In genomic region chr21:44898011-44898493, GRCh38 we compare ENCODE assay signal across 19 cellular contexts. TPM values are rescaled to one million over a fixed set of nuclear protein-coding genes. Genes with fewer than 3 reads are reported as not detected.
DNase-seq lines count a peak whose midpoint lies in the region; ATAC-seq and TF ChIP-seq lines count a peak whose summit lies in the region.
"Had no signal": no experiment of that assay in that cellular context is flagged by ENCODE, and none has a peak within 500 bp of the region (broad histone marks: within the 10 kb centered on the region; RNA-seq: fewer than 3 reads in every experiment).

No MANE protein-coding gene starts in this region.

- CTCF ChIA-PET in CD8-positive, alpha-beta T cell (lab: Charles Lee) = interaction anchor here (0.9 to 10.0 kb wide), 8 partner anchors 10 to 239 kb away, joined by 3 to 169 read pairs (median 4); no protein-coding TSS in a partner anchor

- H3K4me3 Mint-ChIP-seq in CD8-positive, alpha-beta T cell = no peak overlapping the region
- H3K4me3 Mint-ChIP-seq in immature natural killer cell = no peak overlapping the region
- H3K4me3 Mint-ChIP-seq: GM23338 had no signal

- H3K4me3 ChIP-seq in left ventricle myocardium inferior (no peak overlapping the region), osteoblast (ENCODE audit: insufficient read depth, low read length) (no peak overlapping the region)
- H3K4me3 ChIP-seq in CD8-positive, alpha-beta T cell (ENCODE audit: low read depth, low read length) = no peak overlapping the region
- H3K4me3 ChIP-seq: GM23338 had no signal

- H3K27me3 ChIP-seq in left ventricle myocardium inferior (ENCODE audit: low read depth) = peaks cover 39% of the 10 kb centered on the region
- H3K27me3 ChIP-seq in CD8-positive, alpha-beta T cell (ENCODE audit: insufficient read depth, low read length) = no peaks in the 10 kb centered on the region
- H3K27me3 ChIP-seq in osteoblast (ENCODE audit: insufficient read depth, low read length) = peaks cover 7% of the 10 kb centered on the region

- no peak for TF ChIP-seq CTCF in left ventricle myocardium inferior (IDR thresholded peaks at IDR 0.05; ENCODE audit: borderline replicate concordance)
- TF ChIP-seq CTCF in CD8-positive, alpha-beta T cell (IDR thresholded peaks at IDR 0.05) = no peak
- no peak for TF ChIP-seq CTCF in osteoblast (IDR thresholded peaks at IDR 0.05; ENCODE audit: extremely low read depth, low read depth, low read length)

- peaks cover 16% of the 10 kb centered on the region for H3K4me1 Mint-ChIP-seq in CD8-positive, alpha-beta T cell (ENCODE audit: low read depth)
- peaks cover 24 to 38% of the 10 kb centered on the region in 2 donors for H3K4me1 Mint-ChIP-seq in immature natural killer cell

- no peaks in the 10 kb centered on the region for H3K4me1 ChIP-seq in left ventricle myocardium inferior
- peaks cover 8% of the 10 kb centered on the region for H3K4me1 ChIP-seq in CD8-positive, alpha-beta T cell (ENCODE audit: insufficient read depth, low read length)
- no peaks in the 10 kb centered on the region for H3K4me1 ChIP-seq in osteoblast (ENCODE audit: insufficient read depth, low read length)

- peaks cover 76% of the 10 kb centered on the region for H3K36me3 Mint-ChIP-seq in CD8-positive, alpha-beta T cell
- H3K36me3 Mint-ChIP-seq in immature natural killer cell = peaks cover 17 to 40% (median 20%) of the 10 kb centered on the region in 3 donors

- no peaks in the 10 kb centered on the region for H3K27me3 Mint-ChIP-seq in CD8-positive, alpha-beta T cell (ENCODE audit: low read depth)
- H3K27me3 Mint-ChIP-seq in immature natural killer cell (ENCODE audit: low read depth in 3 of 3) = peaks cover 7 to 14% (median 13%) of the 10 kb centered on the region in 3 donors
- H3K27me3 Mint-ChIP-seq: CD8-positive, alpha-beta memory T cell had no signal

- ATAC-seq in Right ventricle myocardium inferior = no peak
- ATAC-seq in CD8-positive, alpha-beta T cell = no peak
- ATAC-seq in HG03457 (IDR thresholded peaks at IDR 0.05; ENCODE audit: unreplicated experiment) = no peak
- ATAC-seq in GM21381 (IDR thresholded peaks at IDR 0.05; ENCODE audit: unreplicated experiment) = no peak
- ATAC-seq: PC-3 had no signal

- H4K20me1 ChIP-seq in osteoblast (ENCODE audit: insufficient read depth, low read length) = no peaks in the 10 kb centered on the region

- DNase-seq in Right ventricle myocardium inferior (ENCODE audit: missing footprints) = peak; percentile 65
- DNase-seq in left ventricle myocardium inferior = no peak
- no peak for DNase-seq in CD8-positive, alpha-beta T cell
- no peak for DNase-seq in immature natural killer cell
- peak; percentile 79 for DNase-seq in osteoblast (ENCODE audit: insufficient read length, low spot score, missing footprints)
- DNase-seq in SHP77 treated with DMSO at 0.1 percent for 48 hours (lab: John Stamatoyannopoulos, UW) = no peak
- DNase-seq: DMS79, NCI-H1048, NCI-H1436 treated with DMSO at 0.1 percent for 48 hours, NCI-H2029 treated with DMSO at 0.1 percent for 48 hours, NCI-H510A, NCI-H774, PC-3 had no signal

- H3K27ac Mint-ChIP-seq in CD8-positive, alpha-beta T cell = peak overlapping the region; percentile 27
- H3K27ac Mint-ChIP-seq in immature natural killer cell = peak overlapping the region in 4 of 6 donors; percentile 23 to 64 (median 59)
- H3K27ac Mint-ChIP-seq: GM23338 had no signal

- H3K27ac ChIP-seq in left ventricle myocardium inferior (replicated peaks) (no peak overlapping the region), osteoblast (ENCODE audit: low read depth, low read length) (no peak overlapping the region)
- no peak overlapping the region for H3K27ac ChIP-seq in CD8-positive, alpha-beta T cell (ENCODE audit: low read depth, low read length)
- H3K27ac ChIP-seq: KMS-11, RWPE1 had no signal

- POLR2A ChIA-PET in CD8-positive, alpha-beta T cell (lab: Charles Lee) = interaction anchor here (0.8 to 2.9 kb wide), 9 partner anchors 8 to 97 kb away, joined by 3 to 14 read pairs (median 5); partner anchors contain the start of genes ITGB2 and UBE2G2

- intact Hi-C loops in Right ventricle myocardium inferior (cut with DNase I) (no loop called here), left ventricle myocardium inferior (cut with micrococcal nuclease) (no loop called here)
- intact Hi-C loops in CD8-positive, alpha-beta T cell (cut with DNase I, micrococcal nuclease) = no loop called here

- H2AFZ ChIP-seq in osteoblast (ENCODE audit: low read length) = no peak overlapping the region
- H2AFZ ChIP-seq: GM23338 had no signal

- no peaks in the 10 kb centered on the region for H3K9me3 Mint-ChIP-seq in CD8-positive, alpha-beta T cell
- no peaks in the 10 kb centered on the region for H3K9me3 Mint-ChIP-seq in immature natural killer cell
- H3K9me3 Mint-ChIP-seq: CD8-positive, alpha-beta memory T cell; GM23338 had no signal

- no peak overlapping the region for H3K4me2 ChIP-seq in osteoblast (ENCODE audit: insufficient read depth, low read length)
- H3K4me2 ChIP-seq: GM23338, KMS-11 had no signal

- H3K36me3 ChIP-seq in left ventricle myocardium inferior = no peaks in the 10 kb centered on the region
- peaks cover 64% of the 10 kb centered on the region for H3K36me3 ChIP-seq in CD8-positive, alpha-beta T cell (ENCODE audit: insufficient read depth, low read length)
- H3K36me3 ChIP-seq in osteoblast (ENCODE audit: insufficient read depth, low read length) = no peaks in the 10 kb centered on the region

- H3K79me2 ChIP-seq in osteoblast (ENCODE audit: insufficient read depth, low read length) = no peaks in the 10 kb centered on the region

- H3K9me3 ChIP-seq in left ventricle myocardium inferior (replicated peaks) (no peaks in the 10 kb centered on the region), osteoblast (ENCODE audit: low read depth, low read length) (no peaks in the 10 kb centered on the region)
- no peaks in the 10 kb centered on the region for H3K9me3 ChIP-seq in CD8-positive, alpha-beta T cell (ENCODE audit: low read length)

RNA-seq across cellular contexts. Expression of gene ITGB2, which starts 22.6 kb away (rescaled TPM):
- total RNA-seq in Right ventricle myocardium inferior (36.7 TPM), left ventricle myocardium inferior (18.6 TPM), osteoblast (13.3 and 15.2 TPM in 2 replicates)
- 100 to 1,000 TPM; 234 to 245 TPM for total RNA-seq in CD8-positive, alpha-beta T cell
- 1,000 to 10,000 TPM; 1,416 to 2,161 (median 1,452) TPM for polyA plus RNA-seq in immature natural killer cell

RNA-seq across cellular contexts. Expression of gene PTTG1IP, which starts 24.6 kb away (rescaled TPM):
- total RNA-seq in Right ventricle myocardium inferior (160 TPM), left ventricle myocardium inferior (171 TPM), osteoblast (413 and 480 TPM in 2 replicates)
- 10 to 100 TPM; 71.0 to 73.3 TPM for total RNA-seq in CD8-positive, alpha-beta T cell
- polyA plus RNA-seq in immature natural killer cell = 100 to 1,000 TPM in 1 of 3 donors, 10 to 100 TPM in 2; 67.7 to 103 (median 92.9) TPM

RNA-seq across cellular contexts. Expression of gene SLX9, which starts 41.8 kb away (rescaled TPM):
- 66.5 TPM for total RNA-seq in Right ventricle myocardium inferior
- 70.7 TPM for total RNA-seq in left ventricle myocardium inferior
- total RNA-seq in CD8-positive, alpha-beta T cell = 10 to 100 TPM in 1 of 2 experiments, 1 to 10 TPM in 1; 8.2 to 10.0 TPM
- 10 to 100 TPM in 2 of 3 donors, 1 to 10 TPM in 1; 7.1 to 12.4 (median 11.3) TPM for polyA plus RNA-seq in immature natural killer cell
- 9.4 and 10.9 TPM in 2 replicates for total RNA-seq in osteoblast

Comparison
In these comparisons a context has a peak if more than half of its experiments do, and no peak if none do; other contexts are left out.
1. DNase-seq: peak in Right ventricle myocardium inferior (single experiment) and osteoblast (single experiment); none in left ventricle myocardium inferior (single experiment), CD8-positive, alpha-beta T cell (0 of 7), immature natural killer cell (0 of 3) and SHP77 treated with DMSO at 0.1 percent for 48 hours (single experiment).